Comparison of ENCODE assay signal across 14 cellular contexts in genomic region chrY:12309212-12309611, GRCh38.
DNase-seq lines count a peak whose midpoint lies in the region; ATAC-seq and TF ChIP-seq lines count a peak whose summit lies in the region.
"Had no signal": no experiment of that assay in that cellular context is flagged by ENCODE, and none has a peak within 500 bp of the region (broad histone marks: within the 10 kb centered on the region; RNA-seq: fewer than 3 reads in every experiment).

No MANE protein-coding gene starts in this region.

- H3K27ac ChIP-seq in 22Rv1 = no peak overlapping the region
- no peak overlapping the region for H3K27ac ChIP-seq in DOHH2 (ENCODE audit: low read depth, low read length)
- H3K27ac ChIP-seq: C4-2B had no signal

- ATAC-seq in HG03159 (IDR thresholded peaks at IDR 0.05; ENCODE audit: unreplicated experiment) = no peak
- no peak for ATAC-seq in GM21381 (IDR thresholded peaks at IDR 0.05; ENCODE audit: unreplicated experiment)
- ATAC-seq in GM19351 (IDR thresholded peaks at IDR 0.05; ENCODE audit: unreplicated experiment) = no peak
- ATAC-seq: esophagus mucosa, GM12878, right cardiac atrium had no signal

- H3K79me2 ChIP-seq in DOHH2 (ENCODE audit: control insufficient read depth, low read length) = no peaks in the 10 kb centered on the region

- no peak for TF ChIP-seq POLR2A in erythroblast (IDR thresholded peaks at IDR 0.05; ENCODE audit: low read length)

- H3K4me3 ChIP-seq in DOHH2 (ENCODE audit: low read length) = no peak overlapping the region
- H3K4me3 ChIP-seq: GM12878 had no signal

- no peaks in the 10 kb centered on the region for H3K4me1 ChIP-seq in DOHH2 (ENCODE audit: control insufficient read depth, low read length)

- H3K9me2 ChIP-seq in DOHH2 (replicated peaks; ENCODE audit: control insufficient read depth, low read length) = no peaks in the 10 kb centered on the region

- no peaks in the 10 kb centered on the region for H3K27me3 ChIP-seq in DOHH2 (ENCODE audit: control insufficient read depth, low read length)

- TF ChIP-seq CTCF in 22Rv1 (IDR thresholded peaks at IDR 0.05) (peak; percentile 74), DOHH2 (IDR thresholded peaks at IDR 0.05; ENCODE audit: low read depth, low read length, poor library complexity, severe bottlenecking) (peak; percentile 66)

- no peak overlapping the region for H3K4me2 ChIP-seq in DOHH2 (ENCODE audit: low read length)

- no peaks in the 10 kb centered on the region for H3F3A ChIP-seq in DOHH2 (ENCODE audit: control insufficient read depth, insufficient read depth)

- DNase-seq in MV-4-11 (lab: John Stamatoyannopoulos, UW) (peak; percentile 11), erythroblast (lab: John Stamatoyannopoulos, UW) (peak; percentile 42 to 59)
- no peak for DNase-seq in effector CD4-positive, alpha-beta T cell
- DNase-seq: activated T-cell treated with anti-CD3 and anti-CD28 coated beads, Interleukin-2, amount 50 U/mL, for 1 hour; NCI-H1436 treated with DMSO at 0.1 percent for 48 hours; right cardiac atrium had no signal

- no peaks in the 10 kb centered on the region for H4K20me1 ChIP-seq in DOHH2 (ENCODE audit: control insufficient read depth, insufficient read depth, low read depth, low read length)

- no peaks in the 10 kb centered on the region for H3K36me3 ChIP-seq in DOHH2 (ENCODE audit: control insufficient read depth, low read length)

- H3K9me3 ChIP-seq in DOHH2 (ENCODE audit: control insufficient read depth, insufficient read depth, low read length) = no peaks in the 10 kb centered on the region
